24 cellular contexts compared by ENCODE assay signal in genomic region chr1:221625026-221625425, GRCh38.
"Had no signal": no experiment of that assay in that cellular context is flagged by ENCODE, and none has a peak within 500 bp of the region (broad histone marks: within the 10 kb centered on the region; RNA-seq: fewer than 3 reads in every experiment).

No MANE protein-coding gene starts in this region.

- H3K36me3 ChIP-seq: left ventricle myocardium inferior, ovary, right atrium auricular region, right lobe of liver, stomach, thyroid gland, transverse colon, upper lobe of left lung, vagina had no signal

- H3K27me3 Mint-ChIP-seq: naive B cell; natural killer cell treated with Interleukin-12 subunit alpha and Interleukin-12 subunit beta and Interleukin-15 and Interleukin-18, amount 100 ng/mL, for 72 hours; progenitor cell of endocrine pancreas; stimulated activated naive B cell treated with anti-CD40 and anti-IgM and Interleukin-4, amounts not matched to agents 10 μg/mL and 1 μg/mL and 100 μg/mL, for 72 hours had no signal

- H3K4me3 ChIP-seq: left ventricle myocardium inferior, lung, ovary, right atrium auricular region, right lobe of liver, skin epidermis, stomach, testis, thyroid gland, transverse colon, upper lobe of left lung, vagina had no signal

- H3K27me3 ChIP-seq: ovary, right atrium auricular region, right lobe of liver, stomach, testis, thyroid gland, transverse colon, upper lobe of left lung, vagina had no signal

- H3K4me3 Mint-ChIP-seq: mesothelial cell of epicardium; naive B cell; natural killer cell treated with Interleukin-12 subunit alpha and Interleukin-12 subunit beta and Interleukin-15 and Interleukin-18, amount 100 ng/mL, for 72 hours; stimulated activated naive B cell treated with anti-CD40 and anti-IgM and Interleukin-4, amounts not matched to agents 10 μg/mL and 1 μg/mL and 100 μg/mL, for 72 hours had no signal

- H3K36me3 Mint-ChIP-seq: mesothelial cell of epicardium; naive B cell; natural killer cell treated with Interleukin-12 subunit alpha and Interleukin-12 subunit beta and Interleukin-15 and Interleukin-18, amount 100 ng/mL, for 72 hours; stimulated activated naive B cell treated with anti-CD40 and anti-IgM and Interleukin-4, amounts not matched to agents 10 μg/mL and 1 μg/mL and 100 μg/mL, for 72 hours had no signal

- H3K27ac Mint-ChIP-seq: mesothelial cell of epicardium; natural killer cell treated with Interleukin-12 subunit alpha and Interleukin-12 subunit beta and Interleukin-15 and Interleukin-18, amount 100 ng/mL, for 72 hours; progenitor cell of endocrine pancreas; stimulated activated naive B cell treated with anti-CD40 and anti-IgM and Interleukin-4, amounts not matched to agents 10 μg/mL and 1 μg/mL and 100 μg/mL, for 72 hours had no signal

- H3K9me3 ChIP-seq: ovary, right atrium auricular region, right lobe of liver, stomach, testis, thyroid gland, transverse colon, upper lobe of left lung, vagina had no signal

- H3K4me1 Mint-ChIP-seq: naive B cell; stimulated activated naive B cell treated with anti-CD40 and anti-IgM and Interleukin-4, amounts not matched to agents 10 μg/mL and 1 μg/mL and 100 μg/mL, for 72 hours had no signal

- H3K4me1 ChIP-seq: left ventricle myocardium inferior, right atrium auricular region, stomach, thyroid gland, transverse colon, upper lobe of left lung, vagina had no signal

- H3K9me3 Mint-ChIP-seq: naive B cell had no signal

- DNase-seq: islet precursor cell; left ventricle myocardium inferior; mesendoderm; naive B cell; ovary; right lobe of liver; stimulated activated CD4-positive, alpha-beta T cell treated with anti-CD3 and anti-CD28 coated beads, Interleukin-12 subunit alpha, Interleukin-12 subunit beta, amount 100 ng/mL, for 4 hours; stimulated activated CD4-positive, alpha-beta T cell treated with anti-CD3 and anti-CD28 coated beads, Interleukin-15, amount 100 ng/mL, for 24 hours; stimulated activated CD4-positive, alpha-beta T cell treated with anti-CD3 and anti-CD28 coated beads, Interleukin-2, amount 100 ng/mL, for 24 hours; stimulated activated CD4-positive, alpha-beta T cell treated with anti-CD3 and anti-CD28 coated beads, Interleukin-4, amount 100 ng/mL, for 1 hour; stimulated activated naive B cell treated with anti-CD40 and anti-IgM and Interleukin-4, amounts not matched to agents 10 μg/mL and 1 μg/mL and 100 μg/mL, for 72 hours; stimulated activated naive CD8-positive, alpha-beta T cell treated with anti-CD3 and anti-CD28 coated beads, Interleukin-15, Interleukin-2, amounts not matched to agents 100 U/mL and 50 U/mL, for 24 hours; stomach; testis; thyroid gland; transverse colon; upper lobe of left lung had no signal

- ATAC-seq: natural killer cell treated with Interleukin-12 subunit alpha and Interleukin-12 subunit beta and Interleukin-15 and Interleukin-18, amount 100 ng/mL, for 72 hours; right lobe of liver; stimulated activated naive B cell treated with anti-CD40 and anti-IgM and Interleukin-4, amounts not matched to agents 10 μg/mL and 1 μg/mL and 100 μg/mL, for 72 hours; stimulated activated naive CD8-positive, alpha-beta T cell treated with anti-CD3 and anti-CD28 coated beads, Interleukin-15, Interleukin-2, amounts not matched to agents 100 U/mL and 50 U/mL, for 24 hours had no signal

- H3K27ac ChIP-seq: left ventricle myocardium inferior, ovary, right atrium auricular region, right lobe of liver, skin epidermis, stomach, testis, thyroid gland, transverse colon, upper lobe of left lung, vagina had no signal
